Comparison of ENCODE assay signal across 19 cellular contexts in the genomic region with DNA sequence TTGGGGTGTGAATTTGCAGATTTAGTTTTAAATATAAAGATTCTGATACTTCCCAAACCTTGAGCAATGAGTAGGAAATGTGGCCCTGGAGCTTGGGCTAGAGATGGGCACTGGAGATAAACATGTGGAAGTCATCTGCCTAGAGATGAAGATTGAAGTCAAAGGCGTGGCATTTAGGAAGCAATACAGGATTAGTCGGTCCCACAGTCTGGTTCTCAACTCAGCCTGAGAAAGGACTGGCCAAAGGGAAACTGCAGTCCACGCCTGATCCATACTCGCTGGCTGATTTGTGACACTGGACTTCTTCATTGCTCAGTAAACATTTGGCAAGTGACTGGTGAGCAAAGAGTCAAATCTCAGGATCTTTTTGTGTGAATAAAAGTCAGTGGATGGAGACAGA.
"Had no signal": no experiment of that assay in that cellular context is flagged by ENCODE, and none has a peak within 500 bp of the region (broad histone marks: within the 10 kb centered on the region; RNA-seq: fewer than 3 reads in every experiment).

No MANE protein-coding gene starts in this region.

- H3K79me2 ChIP-seq: parathyroid adenoma had no signal

- H3K27me3 ChIP-seq: gastrocnemius medialis, neutrophil, sigmoid colon, transverse colon had no signal

- ATAC-seq: activated CD8-positive, alpha-beta T cell treated with anti-CD3 and anti-CD28 coated beads for 36 hours; gastrocnemius medialis; left lobe of liver had no signal

- H3K4me3 ChIP-seq: gastrocnemius medialis, lung, sigmoid colon, transverse colon had no signal

- H3K9ac ChIP-seq: parathyroid adenoma had no signal

- H3K4me3 Mint-ChIP-seq: activated CD8-positive, alpha-beta T cell treated with anti-CD3 and anti-CD28 coated beads for 36 hours; activated naive CD4-positive, alpha-beta T cell treated with anti-CD3 and anti-CD28 coated beads for 36 hours; brain; naive B cell; stimulated activated naive CD8-positive, alpha-beta T cell treated with anti-CD3 and anti-CD28 coated beads, Interleukin-15, Interleukin-2, amounts not matched to agents 100 ng/mL and 50 ng/mL, for 24 hours had no signal

- H3K27ac ChIP-seq: gastrocnemius medialis, neutrophil, parathyroid adenoma, sigmoid colon, transverse colon had no signal

- H2AFZ ChIP-seq: parathyroid adenoma had no signal

- H3K27me3 Mint-ChIP-seq: activated CD8-positive, alpha-beta T cell treated with anti-CD3 and anti-CD28 coated beads for 36 hours; brain; naive B cell; stimulated activated naive CD8-positive, alpha-beta T cell treated with anti-CD3 and anti-CD28 coated beads, Interleukin-15, Interleukin-2, amounts not matched to agents 100 ng/mL and 50 ng/mL, for 24 hours had no signal

- H3K36me3 ChIP-seq: gastrocnemius medialis, neutrophil, sigmoid colon, transverse colon had no signal

- H3K36me3 Mint-ChIP-seq: brain, naive B cell had no signal

- DNase-seq: activated CD4-positive, alpha-beta T cell treated with anti-CD3 and anti-CD28 coated beads for 48 hours; activated CD4-positive, CD25-positive, alpha-beta regulatory T cell; activated CD8-positive, alpha-beta T cell treated with anti-CD3 and anti-CD28 coated beads for 36 hours; activated naive CD4-positive, alpha-beta T cell treated with anti-CD3 and anti-CD28 coated beads for 36 hours; activated T-cell treated with anti-CD3 and anti-CD28 coated beads, Interleukin-2, amount 50 U/mL, for 1 hour; central memory CD4-positive, alpha-beta T cell; gastrocnemius medialis; kidney; naive B cell; sigmoid colon; T1000; transverse colon had no signal

- H3K27ac Mint-ChIP-seq: activated CD8-positive, alpha-beta T cell treated with anti-CD3 and anti-CD28 coated beads for 36 hours; activated naive CD4-positive, alpha-beta T cell treated with anti-CD3 and anti-CD28 coated beads for 36 hours; activated T-helper 2 cell treated with anti-CD3 and anti-CD28 coated beads, Interferon-gamma antibody, Interleukin-2, Interleukin-4, amounts not matched to agents 10 μg/mL and 5 μg/mL and 100 μg/mL, durations not matched to agents 14 hours and 24 hours and 36 hours; stimulated activated naive CD8-positive, alpha-beta T cell treated with anti-CD3 and anti-CD28 coated beads, Interleukin-15, Interleukin-2, amounts not matched to agents 100 ng/mL and 50 ng/mL, for 24 hours had no signal

- H3K9me3 ChIP-seq: gastrocnemius medialis, neutrophil, sigmoid colon, transverse colon had no signal

- H3K9me3 Mint-ChIP-seq: activated CD8-positive, alpha-beta T cell treated with anti-CD3 and anti-CD28 coated beads for 36 hours; activated naive CD4-positive, alpha-beta T cell treated with anti-CD3 and anti-CD28 coated beads for 36 hours; activated T-helper 2 cell treated with anti-CD3 and anti-CD28 coated beads, Interferon-gamma antibody, Interleukin-2, Interleukin-4, amounts not matched to agents 10 μg/mL and 5 μg/mL and 100 μg/mL, durations not matched to agents 14 hours and 24 hours and 36 hours had no signal

- H3K4me1 ChIP-seq: parathyroid adenoma had no signal
